ENCODE assay signal across 7 cellular contexts in genomic region chr17:27749562-27750150, GRCh38. TPM values are rescaled to one million over a fixed set of nuclear protein-coding genes. Genes with fewer than 3 reads are reported as not detected.
"Had no signal": no experiment of that assay in that cellular context is flagged by ENCODE, and none has a peak within 500 bp of the region (broad histone marks: within the 10 kb centered on the region; RNA-seq: fewer than 3 reads in every experiment).

No MANE protein-coding gene starts in this region.

RNA-seq across cellular contexts. Expression of gene NOS2, which starts 50.7 kb away (rescaled TPM):
- total RNA-seq: activated B cell treated with CpG ODN at 0.5 μM for 24 hours; activated CD4-positive, alpha-beta T cell treated with anti-CD3 and anti-CD28 coated beads, Interleukin-2, amount 10 ng/mL, durations not matched to agents 24 days and 14 days; activated CD8-positive, alpha-beta T cell treated with anti-CD3 and anti-CD28 coated beads, Interleukin-2, amount 10 ng/mL, durations not matched to agents 7 days and 5 days; activated T-cell treated with anti-CD3 and anti-CD28 coated beads, Interleukin-2, amount 50 U/mL, for 4 hours; activated T-helper 1 cell treated with anti-CD3 and anti-CD28 coated beads, Interleukin-12 subunit alpha, Interleukin-12 subunit beta, Interleukin-2, Interleukin-4 antibody, amounts not matched to agents 30 ng/mL and 10 ng/mL and 1 ng/mL, durations not matched to agents 14 hours and 24 hours and 36 hours; activated T-helper 17 cell treated with anti-CD3 and anti-CD28 coated beads, Interleukin-2, amount 50 U/mL, for 72 hours; ascending aorta had no signal
